Comparison of ENCODE assay signal across 18 cellular contexts in genomic region chr17:48679385-48680096, GRCh38. TPM values are rescaled to one million over a fixed set of nuclear protein-coding genes. Genes with fewer than 3 reads are reported as not detected.
DNase-seq lines count a peak whose midpoint lies in the region; ATAC-seq and TF ChIP-seq lines count a peak whose summit lies in the region.
"Had no signal": no experiment of that assay in that cellular context is flagged by ENCODE, and none has a peak within 500 bp of the region (broad histone marks: within the 10 kb centered on the region; RNA-seq: fewer than 3 reads in every experiment).

No MANE protein-coding gene starts in this region.

- H3K9me3 ChIP-seq in GM23248 (ENCODE audit: low read depth), result no peaks in the 10 kb centered on the region
- H3K9me3 ChIP-seq in PC-3 (ENCODE audit: low read length), result no peaks in the 10 kb centered on the region
- no peaks in the 10 kb centered on the region for H3K9me3 ChIP-seq in SJCRH30 (replicated peaks)
- no peaks in the 10 kb centered on the region for H3K9me3 ChIP-seq in neural progenitor cell (ENCODE audit: low read depth)
- H3K9me3 ChIP-seq: Peyer's patch had no signal

- DNase-seq in COLO829 (ENCODE audit: low spot score), result peak; percentile 30
- peak; percentile 9 for DNase-seq in GM23248
- peak; percentile 35 for DNase-seq in PC-3
- DNase-seq in foreskin melanocyte, result peak; percentile 58
- no peak for DNase-seq in SJCRH30
- DNase-seq in NCI-H187 treated with DMSO at 0.1 percent for 48 hours (lab: John Stamatoyannopoulos, UW), result no peak
- no peak for DNase-seq in neural progenitor cell (ENCODE audit: low spot score)
- DNase-seq: AML-193, NCI-H1092, NCI-H1694, NCI-H748 treated with DMSO at 0.1 percent for 48 hours, Peyer's patch had no signal

- no peaks in the 10 kb centered on the region for H3K9me2 ChIP-seq in GM23248 (ENCODE audit: insufficient read depth)
- H3K9me2 ChIP-seq in PC-3 (replicated peaks; ENCODE audit: low read length), result no peaks in the 10 kb centered on the region

- H3K27me3 ChIP-seq in GM23248 (replicated peaks; ENCODE audit: insufficient read depth) (peaks cover 69% of the 10 kb centered on the region), PC-3 (ENCODE audit: low read length) (no peaks in the 10 kb centered on the region), SJCRH30 (peaks cover 6% of the 10 kb centered on the region; the same call in 1 of the 2 replicates), neural progenitor cell (peaks cover 96% of the 10 kb centered on the region)
- H3K27me3 ChIP-seq: Peyer's patch had no signal

- no peaks in the 10 kb centered on the region for H3K79me2 ChIP-seq in GM23248 (ENCODE audit: insufficient read depth)
- no peaks in the 10 kb centered on the region for H3K79me2 ChIP-seq in PC-3 (ENCODE audit: low read length)
- H3K79me2 ChIP-seq in neural progenitor cell (ENCODE audit: low read depth), result no peaks in the 10 kb centered on the region

- no peak overlapping the region for H3K4me3 ChIP-seq in GM23248
- H3K4me3 ChIP-seq in PC-3 (ENCODE audit: low read length), result no peak overlapping the region
- no peak overlapping the region for H3K4me3 ChIP-seq in SJCRH30
- no peak overlapping the region for H3K4me3 ChIP-seq in neural progenitor cell
- H3K4me3 ChIP-seq: Peyer's patch had no signal

- CTCF ChIA-PET in PC-3 (lab: Charles Lee), result interaction anchor here (0.8 to 2.6 kb wide), 6 partner anchors 42 to 200 kb away, joined by 4 to 58 read pairs (median 22); partner anchors contain the start of genes HOXB13, PRAC1, PRAC2 and TTLL6

- in situ Hi-C loops in GM23248 (cut with MboI), result loop anchor here (10.0 kb wide), 2 partner anchors 195 to 365 kb away; no protein-coding TSS in a partner anchor

- H3K36me3 ChIP-seq in GM23248 (ENCODE audit: low read depth) (no peaks in the 10 kb centered on the region), PC-3 (ENCODE audit: low read depth, low read length) (no peaks in the 10 kb centered on the region), SJCRH30 (no peaks in the 10 kb centered on the region), neural progenitor cell (no peaks in the 10 kb centered on the region)
- H3K36me3 ChIP-seq: Peyer's patch had no signal

- H3K36me3 Mint-ChIP-seq in neural progenitor cell, result no peaks in the 10 kb centered on the region

- H3K4me2 ChIP-seq in GM23248 (ENCODE audit: unreplicated experiment) (no peak overlapping the region), PC-3 (ENCODE audit: low read length) (no peak overlapping the region), neural progenitor cell (no peak overlapping the region)

- H3K4me1 ChIP-seq in GM23248 (ENCODE audit: insufficient read depth) (no peaks in the 10 kb centered on the region), PC-3 (ENCODE audit: insufficient read depth, low read length) (peaks cover 11% of the 10 kb centered on the region; the same call in 1 of the 2 replicates), SJCRH30 (no peaks in the 10 kb centered on the region), neural progenitor cell (no peaks in the 10 kb centered on the region)

- H3K27ac ChIP-seq in GM23248 (no peak overlapping the region), PC-3 (ENCODE audit: low read length) (peak overlapping the region; percentile 15; the same call in 1 of the 2 replicates), SJCRH30 (no peak overlapping the region), neural progenitor cell (no peak overlapping the region)
- H3K27ac ChIP-seq: Peyer's patch had no signal

- H3K27ac Mint-ChIP-seq in neural progenitor cell, result no peak overlapping the region
- H3K27ac Mint-ChIP-seq: T-helper 2 cell treated with Interferon-gamma antibody and Interleukin-4, amounts not matched to agents 5 μg/mL and 100 μg/mL, for 36 hours had no signal

- no peaks in the 10 kb centered on the region for H3K4me1 Mint-ChIP-seq in neural progenitor cell

- TF ChIP-seq CTCF in PC-3 (conservative IDR thresholded peaks at IDR 0.05; ENCODE audit: low read depth, low read length) (no peak), neural progenitor cell (IDR thresholded peaks at IDR 0.05) (no peak)

- H3K9me3 Mint-ChIP-seq in neural progenitor cell, result no peaks in the 10 kb centered on the region
- H3K9me3 Mint-ChIP-seq: T-helper 2 cell treated with Interferon-gamma antibody and Interleukin-4, amounts not matched to agents 5 μg/mL and 100 μg/mL, for 36 hours had no signal

- H2AFZ ChIP-seq in GM23248, result no peak overlapping the region
- no peak overlapping the region for H2AFZ ChIP-seq in PC-3 (ENCODE audit: low read length)
- no peak overlapping the region for H2AFZ ChIP-seq in neural progenitor cell (replicated peaks)

- POLR2A ChIA-PET in PC-3 (lab: Charles Lee; ENCODE audit: unreplicated experiment), result interaction anchor here (0.7 kb wide), 1 partner anchor 205 kb away, joined by 3 read pairs; no protein-coding TSS in a partner anchor

- no peak overlapping the region for H3K4me3 Mint-ChIP-seq in neural progenitor cell
- H3K4me3 Mint-ChIP-seq: T-helper 2 cell treated with Interferon-gamma antibody and Interleukin-4, amounts not matched to agents 5 μg/mL and 100 μg/mL, for 36 hours had no signal

- 42 to 63% methylated on average over 5 of the region's 5 CpGs for WGBS in GM23248 (ENCODE audit: low coverage in 1 of 2, low lambda C conversion rate in 2 of 2, missing lambda C conversion rate in 2 of 2), 2 experiments

- intact Hi-C loops in PC-3 (cut with micrococcal nuclease), result no loop called here

- no TSS peak for BruUV-seq in PC-3 (replicated peaks; lab: Mats Ljungman, UMichigan)

- H4K20me1 ChIP-seq in GM23248 (ENCODE audit: insufficient read depth), result no peaks in the 10 kb centered on the region
- no peaks in the 10 kb centered on the region for H4K20me1 ChIP-seq in PC-3 (ENCODE audit: low read length)
- no peaks in the 10 kb centered on the region for H4K20me1 ChIP-seq in neural progenitor cell (ENCODE audit: low read depth)

- H3F3A ChIP-seq in GM23248 (ENCODE audit: insufficient read depth) (no peaks in the 10 kb centered on the region), PC-3 (ENCODE audit: low read length, unreplicated experiment) (no peaks in the 10 kb centered on the region), neural progenitor cell (ENCODE audit: low read depth) (no peaks in the 10 kb centered on the region)

- peaks cover 42% of the 10 kb centered on the region for H3K27me3 Mint-ChIP-seq in neural progenitor cell (ENCODE audit: insufficient read depth, low read depth)

- no peak for ATAC-seq in PC-3

- H3K9ac ChIP-seq in GM23248, result no peak overlapping the region
- H3K9ac ChIP-seq in PC-3 (ENCODE audit: low read length), result no peak overlapping the region
- no peak overlapping the region for H3K9ac ChIP-seq in neural progenitor cell

RNA-seq across cellular contexts. Expression of gene PRAC1, which starts 42.8 kb away (rescaled TPM):
- total RNA-seq in GM23248 (2014; rRNA removed; shearing (Covaris generic)), result not detected in 2 replicates
- polyA plus RNA-seq in GM23248 (2016; fragmentation: Nextera tagmentation; extraction: Ambion mirVana), result not detected in 2 replicates
- total RNA-seq in PC-3 (2014; rRNA removed) (33.5 and 44.4 TPM in 2 replicates), neural progenitor cell (ENCODE audit: low replicate concordance) (not detected in 2 replicates)
- not detected in 2 replicates for total RNA-seq in SJCRH30 (2014; rRNA removed; shearing (Covaris generic))
- total RNA-seq: Daoy, H4, HT-29, LHCN-M2, NCI-H460, Peyer's patch had no signal

RNA-seq across cellular contexts. Expression of gene PRAC2, which starts 43.4 kb away (rescaled TPM):
- total RNA-seq in GM23248 (2014; rRNA removed; shearing (Covaris generic)), result not detected in 2 replicates
- not detected in 2 replicates for polyA plus RNA-seq in GM23248 (2016; fragmentation: Nextera tagmentation; extraction: Ambion mirVana)
- total RNA-seq in PC-3 (2014; rRNA removed) (44.1 and 51.4 TPM in 2 replicates), neural progenitor cell (ENCODE audit: low replicate concordance) (not detected in 2 replicates)
- 0.56 and 0.59 TPM in 2 replicates for total RNA-seq in SJCRH30 (2014; rRNA removed; shearing (Covaris generic))
- total RNA-seq: Daoy, H4, LHCN-M2, NCI-H460, Peyer's patch had no signal

RNA-seq across cellular contexts. Expression of gene HOXB13, which starts 49.0 kb away (rescaled TPM):
- not detected in 2 replicates for total RNA-seq in GM23248 (2014; rRNA removed; shearing (Covaris generic))
- not detected in 2 replicates for polyA plus RNA-seq in GM23248 (2016; fragmentation: Nextera tagmentation; extraction: Ambion mirVana)
- total RNA-seq in PC-3 (2014; rRNA removed) (80.8 and 96.5 TPM in 2 replicates), neural progenitor cell (ENCODE audit: low replicate concordance) (not detected in 2 replicates)
- 8.3 and 9.2 TPM in 2 replicates for total RNA-seq in SJCRH30 (2014; rRNA removed; shearing (Covaris generic))

RNA-seq across cellular contexts. Expression of gene HOXB9, which starts 53.4 kb away (rescaled TPM):
- not detected in 2 replicates for total RNA-seq in GM23248 (2014; rRNA removed; shearing (Covaris generic))
- polyA plus RNA-seq in GM23248 (2016; fragmentation: Nextera tagmentation; extraction: Ambion mirVana), result not detected in 2 replicates
- total RNA-seq in PC-3 (2014; rRNA removed) (7.0 and 8.3 TPM in 2 replicates), neural progenitor cell (ENCODE audit: low replicate concordance) (not detected in 2 replicates)
- 2.5 and 4.0 TPM in 2 replicates for total RNA-seq in SJCRH30 (2014; rRNA removed; shearing (Covaris generic))

Comparison
In these comparisons a context has a peak if more than half of its experiments do, and no peak if none do; other contexts are left out.
1. DNase-seq: peak in COLO829 (single experiment), GM23248 (single experiment), PC-3 (single experiment) and foreskin melanocyte (single experiment); none in SJCRH30 (0 of 2), NCI-H187 treated with DMSO at 0.1 percent for 48 hours (single experiment) and neural progenitor cell (single experiment).
2. RNA of gene PRAC1, which starts 42.8 kb away (total RNA-seq): 33.5 to 44.4 TPM in PC-3; not detected in SJCRH30, not detected in GM23248 and not detected in neural progenitor cell; every median in the first group is over 10 times any median in the second.
3. RNA of gene PRAC2, which starts 43.4 kb away (total RNA-seq): 44.1 to 51.4 TPM in PC-3; 0.56 to 0.59 TPM in SJCRH30, not detected in GM23248 and not detected in neural progenitor cell; every median in the first group is over 10 times any median in the second.